ENCODE assay signal across 18 cellular contexts in the genomic region with DNA sequence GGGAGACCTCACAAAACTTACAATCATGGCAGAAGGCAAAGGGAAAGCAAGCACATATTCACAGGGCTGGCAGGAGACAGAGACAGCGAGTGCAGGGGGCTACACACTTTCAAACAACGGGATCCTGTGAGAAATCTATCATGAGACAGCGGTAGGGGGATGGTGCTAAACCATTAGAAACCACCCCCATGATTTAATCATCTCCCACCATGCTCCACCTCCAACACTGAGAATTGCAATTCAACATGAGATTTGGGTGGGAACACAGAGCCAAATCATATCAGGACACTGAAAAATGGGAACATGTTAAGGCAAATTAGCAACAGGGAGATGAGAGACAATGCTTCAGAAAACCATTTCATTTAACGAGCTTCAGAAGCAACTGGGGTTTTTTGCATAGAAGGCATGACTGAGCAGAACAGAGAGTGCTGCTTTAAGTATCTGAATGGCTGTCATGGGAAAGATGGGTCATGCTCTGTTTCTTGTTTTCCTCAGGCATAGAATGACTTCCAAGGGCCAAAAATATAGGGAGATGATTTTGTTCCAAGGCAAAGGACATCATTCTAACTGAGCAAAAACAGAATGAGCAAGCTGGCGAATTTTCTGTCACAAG.
A peak's percentile ranks its signal among the peaks of the same experiment; 100 is the strongest.
DNase-seq lines count a peak whose midpoint lies in the region; ATAC-seq, FAIRE-seq and TF ChIP-seq lines count a peak whose summit lies in the region.
"Had no signal": no experiment of that assay in that cellular context is flagged by ENCODE, and none has a peak within 500 bp of the region (broad histone marks: within the 10 kb centered on the region; RNA-seq: fewer than 3 reads in every experiment).

No MANE protein-coding gene starts in this region.

- POLR2A ChIA-PET in A549 (lab: Yijun Ruan, JAX): no interaction called here
- POLR2A ChIA-PET in naive thymus-derived CD4-positive, alpha-beta T cell (lab: Charles Lee): no interaction called here

- H3K9me3 Mint-ChIP-seq in HFFc6: no peaks in the 10 kb centered on the region
- H3K9me3 Mint-ChIP-seq in naive thymus-derived CD4-positive, alpha-beta T cell: no peaks in the 10 kb centered on the region
- H3K9me3 Mint-ChIP-seq: T-helper 1 cell treated with Interleukin-12 subunit alpha and Interleukin-12 subunit beta and Interleukin-4 antibody, amounts not matched to agents 30 μg/mL and 1 μg/mL, for 36 hours had no signal

- peak overlapping the region; percentile 17; the same call in 1 of the 2 replicates for H2AFZ ChIP-seq in OCI-LY3 (ENCODE audit: low read depth, low read length)

- TF ChIP-seq POLR2A in A549 (IDR thresholded peaks at IDR 0.05; ENCODE audit: low read length): no peak

- no peaks in the 10 kb centered on the region for H4K20me1 ChIP-seq in OCI-LY3 (ENCODE audit: insufficient read depth, low read length)

- peak overlapping the region; percentile 27; the same call in 1 of the 2 replicates for H3K4me3 Mint-ChIP-seq in HFFc6
- no peak overlapping the region for H3K4me3 Mint-ChIP-seq in naive thymus-derived CD4-positive, alpha-beta T cell
- H3K4me3 Mint-ChIP-seq: T-helper 1 cell treated with Interleukin-12 subunit alpha and Interleukin-12 subunit beta and Interleukin-4 antibody, amounts not matched to agents 30 μg/mL and 1 μg/mL, for 36 hours had no signal

- no peaks in the 10 kb centered on the region; the same call in 1 of the 2 replicates for H3K4me1 Mint-ChIP-seq in HFFc6 (ENCODE audit: low read depth)
- no peaks in the 10 kb centered on the region for H3K4me1 Mint-ChIP-seq in naive thymus-derived CD4-positive, alpha-beta T cell

- 27% methylated on average over 5 of the region's 5 CpGs for WGBS in A549 (ENCODE audit: missing lambda C conversion rate)
- 60 to 71% (median 70%) methylated on average over 5 of the region's 5 CpGs for WGBS in small intestine, 3 donors

- H3K9ac ChIP-seq in OCI-LY3 (ENCODE audit: low read length): no peak overlapping the region

- H3K4me1 ChIP-seq in A549 (no peaks in the 10 kb centered on the region), OCI-LY3 (ENCODE audit: low read length) (peaks cover 15% of the 10 kb centered on the region), small intestine (ENCODE audit: control insufficient read depth in 2 of 2, insufficient read depth in 1 of 2, low read depth in 1 of 2, low read length in 1 of 2) (no peaks in the 10 kb centered on the region)
- H3K4me1 ChIP-seq in naive thymus-derived CD4-positive, alpha-beta T cell (ENCODE audit: control insufficient read depth in 2 of 2, insufficient read depth in 2 of 2, low read length in 2 of 2): no peaks in the 10 kb centered on the region
- H3K4me1 ChIP-seq: Caco-2 had no signal

- CTCF ChIA-PET in A549 (lab: Yijun Ruan, JAX): interaction anchor here (1.5 to 5.2 kb wide), 2 partner anchors 12 to 100 kb away, joined by 3 to 34 read pairs; no protein-coding TSS in a partner anchor
- CTCF ChIA-PET in naive thymus-derived CD4-positive, alpha-beta T cell (lab: Charles Lee): no interaction called here

- no peak overlapping the region for H3K4me2 ChIP-seq in A549
- H3K4me2 ChIP-seq in OCI-LY3 (ENCODE audit: low read length): peak overlapping the region; percentile 86

- no peak for TF ChIP-seq EP300 in A549 (IDR thresholded peaks at IDR 0.05)

- intact Hi-C loops in naive thymus-derived CD4-positive, alpha-beta T cell (cut with micrococcal nuclease): no loop called here

- H3K27me3 ChIP-seq in OCI-LY3 (ENCODE audit: low read depth, low read length): no peaks in the 10 kb centered on the region
- no peaks in the 10 kb centered on the region for H3K27me3 ChIP-seq in naive thymus-derived CD4-positive, alpha-beta T cell (ENCODE audit: control insufficient read depth in 2 of 2, insufficient read depth in 2 of 2, low read length in 2 of 2)
- no peaks in the 10 kb centered on the region for H3K27me3 ChIP-seq in small intestine (ENCODE audit: control insufficient read depth in 2 of 2, insufficient read depth in 2 of 2, low read length in 2 of 2)

- no peaks in the 10 kb centered on the region for H3K9me3 ChIP-seq in A549
- H3K9me3 ChIP-seq in OCI-LY3 (ENCODE audit: insufficient read depth, low read length): no peaks in the 10 kb centered on the region
- no peaks in the 10 kb centered on the region for H3K9me3 ChIP-seq in naive thymus-derived CD4-positive, alpha-beta T cell (ENCODE audit: control insufficient read depth in 2 of 3, low read length in 3 of 3)
- no peaks in the 10 kb centered on the region for H3K9me3 ChIP-seq in small intestine (ENCODE audit: control insufficient read depth, low read depth)
- H3K9me3 ChIP-seq: Caco-2 had no signal

- H3K27ac ChIP-seq in A549: no peak overlapping the region
- H3K27ac ChIP-seq in OCI-LY3 (ENCODE audit: low read length): no peak overlapping the region
- H3K27ac ChIP-seq in naive thymus-derived CD4-positive, alpha-beta T cell (ENCODE audit: low read depth, low read length): no peak overlapping the region
- no peak overlapping the region for H3K27ac ChIP-seq in small intestine (ENCODE audit: low read depth in 1 of 2, low read length in 1 of 2)

- no peak overlapping the region for H3K4me3 ChIP-seq in A549
- peak overlapping the region; percentile 60 for H3K4me3 ChIP-seq in OCI-LY3 (ENCODE audit: low read length)
- H3K4me3 ChIP-seq in epithelial cell of proximal tubule (ENCODE audit: low read depth, low read length): no peak overlapping the region
- H3K4me3 ChIP-seq in naive thymus-derived CD4-positive, alpha-beta T cell (ENCODE audit: low read length): no peak overlapping the region
- H3K4me3 ChIP-seq in small intestine (ENCODE audit: low read depth in 1 of 2, low read length in 2 of 2): no peak overlapping the region

- no peaks in the 10 kb centered on the region for H3K79me2 ChIP-seq in OCI-LY3 (ENCODE audit: low read length)

- TF ChIP-seq CTCF in A549 (IDR thresholded peaks at IDR 0.05): no peak
- TF ChIP-seq CTCF in HFFc6 (IDR thresholded peaks at IDR 0.05): no peak
- TF ChIP-seq CTCF in OCI-LY3 (IDR thresholded peaks at IDR 0.05; ENCODE audit: low read depth, low read length): no peak
- TF ChIP-seq CTCF in epithelial cell of proximal tubule (conservative IDR thresholded peaks at IDR 0.05; ENCODE audit: low read depth, low read length): no peak

- no peak for DNase-seq in A549 (ENCODE audit: low read depth in 1 of 2, low spot score in 1 of 2)
- no peak for DNase-seq in HFFc6
- peak; percentile 6 for DNase-seq in epithelial cell of proximal tubule (ENCODE audit: low read depth)
- DNase-seq in naive thymus-derived CD4-positive, alpha-beta T cell: no peak
- DNase-seq in T-helper 1 cell: no peak
- DNase-seq in small intestine: no peak
- DNase-seq in AG20443 (ENCODE audit: low spot score): no peak
- DNase-seq: AML-193, Caco-2, MM.1S, NCI-H1105 treated with DMSO at 0.1 percent for 48 hours, NCI-H187 treated with DMSO at 0.1 percent for 48 hours, NCI-H2171 treated with DMSO at 0.1 percent for 48 hours, NCI-H510A had no signal

- H3K36me3 ChIP-seq in OCI-LY3 (replicated peaks; ENCODE audit: low read depth, low read length): no peaks in the 10 kb centered on the region
- no peaks in the 10 kb centered on the region for H3K36me3 ChIP-seq in naive thymus-derived CD4-positive, alpha-beta T cell (ENCODE audit: control insufficient read depth in 2 of 3, insufficient read depth in 3 of 3, low read length in 3 of 3)
- no peaks in the 10 kb centered on the region for H3K36me3 ChIP-seq in small intestine (ENCODE audit: control insufficient read depth in 2 of 2, insufficient read depth in 2 of 2, low read length in 2 of 2)

- no peak for FAIRE-seq in A549 (lab: Jason Lieb, UNC)
- FAIRE-seq in small intestine (lab: Jason Lieb, UNC): no peak
- FAIRE-seq: GM18507 had no signal

- no peak overlapping the region for H3K27ac Mint-ChIP-seq in HFFc6
- H3K27ac Mint-ChIP-seq in naive thymus-derived CD4-positive, alpha-beta T cell: no peak overlapping the region
- H3K27ac Mint-ChIP-seq: T-helper 1 cell treated with Interleukin-12 subunit alpha and Interleukin-12 subunit beta and Interleukin-4 antibody, amounts not matched to agents 30 μg/mL and 1 μg/mL, for 36 hours had no signal

- H3K27me3 Mint-ChIP-seq in HFFc6 (ENCODE audit: insufficient read depth): peaks cover 3% of the 10 kb centered on the region; the same call in 1 of the 2 replicates
- peaks cover 0 to 3% (median 0%) of the 10 kb centered on the region in 5 donors for H3K27me3 Mint-ChIP-seq in naive thymus-derived CD4-positive, alpha-beta T cell

- ATAC-seq in A549: no peak
- no peak for ATAC-seq in naive thymus-derived CD4-positive, alpha-beta T cell
- ATAC-seq: SK-N-SH treated with all-trans-retinoic acid at 6 μM for 48 hours had no signal

- no peak for TF ChIP-seq RAD21 in A549 (conservative IDR thresholded peaks at IDR 0.05 in 1 of 2, IDR thresholded peaks at IDR 0.05 in 1 of 2)

- H3K36me3 Mint-ChIP-seq in HFFc6 (ENCODE audit: low read depth): no peaks in the 10 kb centered on the region
- H3K36me3 Mint-ChIP-seq in naive thymus-derived CD4-positive, alpha-beta T cell: no peaks in the 10 kb centered on the region

TF ChIP-seq in A549, 52 proteins besides CTCF, POLR2A, EP300 and RAD21:
- 0 out of 2 replicates have a peak, but pooled peaks have one; percentile 6 for TF ChIP-seq NFE2L2 (conservative IDR thresholded peaks at IDR 0.05; ENCODE audit: low read length)
- no peak for TF ChIP-seq HEYL (CRISPR knock-in tag; IDR thresholded peaks at IDR 0.05)
